In the genomic region with DNA sequence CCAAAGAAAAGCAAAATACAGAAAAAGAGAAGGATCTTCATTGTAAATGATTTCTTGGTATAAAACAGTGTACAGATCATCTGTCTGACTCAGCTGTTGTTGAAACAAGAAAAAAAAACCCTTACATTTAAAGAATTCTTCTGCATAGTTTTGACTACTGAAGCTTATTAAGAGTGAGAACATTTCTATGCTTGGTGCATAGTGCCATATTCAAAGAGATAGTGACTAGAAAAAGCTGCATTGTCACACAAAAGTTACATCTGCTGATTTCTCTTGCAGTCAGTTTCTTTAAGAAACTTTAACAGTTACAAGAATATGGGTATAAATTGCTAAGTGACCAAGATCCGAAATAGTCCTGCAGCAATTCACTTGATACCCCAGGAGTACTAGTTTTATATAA, we compare ENCODE assay signal across 7 cellular contexts. TPM values are rescaled to one million over a fixed set of nuclear protein-coding genes. Genes with fewer than 3 reads are reported as not detected.
"Had no signal": no experiment of that assay in that cellular context is flagged by ENCODE, and none has a peak within 500 bp of the region (broad histone marks: within the 10 kb centered on the region; RNA-seq: fewer than 3 reads in every experiment).

DEFB112 (minus strand) TSS at position 101 of the 400 bp plus-strand sequence; CDS start at position 41, 60 bp downstream.

- DNase-seq: IMR-90, KBM-7, KG1 had no signal

RNA-seq across cellular contexts. Expression of gene DEFB112, which starts in this region (rescaled TPM):
- total RNA-seq: HepG2, HT-29, HT1080, IMR-90, K562 had no signal
